Comparison of ENCODE assay signal across 1 cellular context in the genomic region with DNA sequence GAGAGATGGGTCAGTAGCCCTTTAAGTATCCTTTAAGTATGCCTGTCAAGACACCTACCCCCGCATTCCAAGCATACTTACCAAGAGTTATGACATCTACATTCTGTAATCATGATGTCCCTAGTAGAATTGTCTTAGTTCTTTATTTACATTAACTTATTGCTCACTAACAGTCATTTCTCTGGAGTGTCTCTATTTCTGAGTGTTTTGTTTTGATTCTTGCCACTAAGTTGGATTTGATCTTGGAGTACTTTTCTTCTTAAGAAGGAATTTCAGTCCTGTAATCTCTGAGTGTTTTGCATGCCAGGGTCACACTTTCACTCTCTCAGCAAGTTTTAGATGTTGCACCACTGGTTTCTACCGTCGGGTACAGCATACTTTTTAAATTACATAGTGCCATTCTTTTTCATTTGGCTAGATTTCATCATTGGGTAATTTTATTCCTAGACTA.
TF ChIP-seq lines count a peak whose summit lies in the region.

No MANE protein-coding gene starts in this region.

TF ChIP-seq in IMR-90, 13 proteins besides CTCF, POLR2A, EP300 and RAD21 (continued from another document):
- TF ChIP-seq, protein P1, sequence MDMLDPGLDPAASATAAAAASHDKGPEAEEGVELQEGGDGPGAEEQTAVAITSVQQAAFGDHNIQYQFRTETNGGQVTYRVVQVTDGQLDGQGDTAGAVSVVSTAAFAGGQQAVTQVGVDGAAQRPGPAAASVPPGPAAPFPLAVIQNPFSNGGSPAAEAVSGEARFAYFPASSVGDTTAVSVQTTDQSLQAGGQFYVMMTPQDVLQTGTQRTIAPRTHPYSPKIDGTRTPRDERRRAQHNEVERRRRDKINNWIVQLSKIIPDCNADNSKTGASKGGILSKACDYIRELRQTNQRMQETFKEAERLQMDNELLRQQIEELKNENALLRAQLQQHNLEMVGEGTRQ (IDR thresholded peaks at IDR 0.05; ENCODE audit: low read depth, low read length): no peak
- peak; percentile 66 for TF ChIP-seq MAFK (IDR thresholded peaks at IDR 0.05; ENCODE audit: low read depth, low read length)
- no peak for TF ChIP-seq RFX5 (IDR thresholded peaks at IDR 0.05; ENCODE audit: low read depth, low read length)
- TF ChIP-seq CEBPB (IDR thresholded peaks at IDR 0.05; ENCODE audit: low read depth, low read length): peak; percentile 79
- no peak for TF ChIP-seq SMC3 (IDR thresholded peaks at IDR 0.05; ENCODE audit: low read depth, low read length)
